ENCODE assay signal across 10 cellular contexts in genomic region chr12:52049688-52050087, GRCh38. TPM values are rescaled to one million over a fixed set of nuclear protein-coding genes. Genes with fewer than 3 reads are reported as not detected.
DNase-seq lines count a peak whose midpoint lies in the region; ATAC-seq and TF ChIP-seq lines count a peak whose summit lies in the region.
"Had no signal": no experiment of that assay in that cellular context is flagged by ENCODE, and none has a peak within 500 bp of the region (broad histone marks: within the 10 kb centered on the region; RNA-seq: fewer than 3 reads in every experiment).

No MANE protein-coding gene starts in this region.

- H3K9me3 Mint-ChIP-seq in T-helper 1 cell treated with Interleukin-12 subunit alpha and Interleukin-12 subunit beta and Interleukin-4 antibody, amounts not matched to agents 30 μg/mL and 1 μg/mL, for 36 hours: no peaks in the 10 kb centered on the region
- no peaks in the 10 kb centered on the region for H3K9me3 Mint-ChIP-seq in activated CD4-positive, alpha-beta memory T cell treated with anti-CD3 and anti-CD28 coated beads for 36 hours
- no peaks in the 10 kb centered on the region for H3K9me3 Mint-ChIP-seq in stimulated activated naive B cell treated with anti-CD40 and anti-IgM and Interleukin-4, amounts not matched to agents 10 μg/mL and 1 μg/mL and 100 μg/mL, for 72 hours

- intact Hi-C loops in activated CD4-positive, alpha-beta memory T cell treated with anti-CD3 and anti-CD28 coated beads for 36 hours (cut with micrococcal nuclease): no loop called here

- H3K27ac ChIP-seq in right atrium auricular region: peak overlapping the region; percentile 99

- POLR2A ChIA-PET in activated CD4-positive, alpha-beta memory T cell treated with anti-CD3 and anti-CD28 coated beads for 36 hours (lab: Charles Lee): interaction anchor here (2.1 kb wide), 1 partner anchor 20 kb away, joined by 19 read pairs; the partner anchor contains the start of gene ATG101

- ATAC-seq in stimulated activated naive B cell treated with anti-CD40 and anti-IgM and Interleukin-4, amounts not matched to agents 10 μg/mL and 1 μg/mL and 100 μg/mL, for 72 hours (replicated peaks): no peak
- ATAC-seq in GM19467 (IDR thresholded peaks at IDR 0.05; ENCODE audit: unreplicated experiment): no peak

- peaks cover 14% of the 10 kb centered on the region for H3K36me3 ChIP-seq in right atrium auricular region

- no peaks in the 10 kb centered on the region for H3K36me3 Mint-ChIP-seq in T-helper 1 cell treated with Interleukin-12 subunit alpha and Interleukin-12 subunit beta and Interleukin-4 antibody, amounts not matched to agents 30 μg/mL and 1 μg/mL, for 36 hours (ENCODE audit: low read depth)
- peaks cover 9% of the 10 kb centered on the region for H3K36me3 Mint-ChIP-seq in activated CD4-positive, alpha-beta memory T cell treated with anti-CD3 and anti-CD28 coated beads for 36 hours
- peaks cover 21 to 32% of the 10 kb centered on the region in 2 donors for H3K36me3 Mint-ChIP-seq in stimulated activated naive B cell treated with anti-CD40 and anti-IgM and Interleukin-4, amounts not matched to agents 10 μg/mL and 1 μg/mL and 100 μg/mL, for 72 hours

- CTCF ChIA-PET in activated CD4-positive, alpha-beta memory T cell treated with anti-CD3 and anti-CD28 coated beads for 36 hours (lab: Charles Lee): no interaction called here

- peaks cover 0 to 85% of the 10 kb centered on the region in 2 donors for H3K4me1 ChIP-seq in right atrium auricular region

- no peaks in the 10 kb centered on the region for H3K9me3 ChIP-seq in right atrium auricular region

- peak overlapping the region; percentile 72 for H3K27ac Mint-ChIP-seq in T-helper 1 cell treated with Interleukin-12 subunit alpha and Interleukin-12 subunit beta and Interleukin-4 antibody, amounts not matched to agents 30 μg/mL and 1 μg/mL, for 36 hours
- peak overlapping the region; percentile 87 for H3K27ac Mint-ChIP-seq in activated CD4-positive, alpha-beta memory T cell treated with anti-CD3 and anti-CD28 coated beads for 36 hours
- peak overlapping the region; percentile 99 for H3K27ac Mint-ChIP-seq in stimulated activated naive B cell treated with anti-CD40 and anti-IgM and Interleukin-4, amounts not matched to agents 10 μg/mL and 1 μg/mL and 100 μg/mL, for 72 hours

- no peak for DNase-seq in T-helper 1 cell
- no peak for DNase-seq in activated CD4-positive, alpha-beta memory T cell treated with anti-CD3 and anti-CD28 coated beads for 36 hours
- no peak for DNase-seq in right atrium auricular region (ENCODE audit: low spot score)
- no peak for DNase-seq in stimulated activated naive B cell treated with anti-CD40 and anti-IgM and Interleukin-4, amounts not matched to agents 10 μg/mL and 1 μg/mL and 100 μg/mL, for 72 hours
- DNase-seq in amygdala (lab: John Stamatoyannopoulos, UW): no peak
- DNase-seq in pons (ENCODE audit: low spot score): no peak
- DNase-seq: 8988T had no signal

- H3K27me3 Mint-ChIP-seq in T-helper 1 cell treated with Interleukin-12 subunit alpha and Interleukin-12 subunit beta and Interleukin-4 antibody, amounts not matched to agents 30 μg/mL and 1 μg/mL, for 36 hours (ENCODE audit: low read depth): peaks cover 9% of the 10 kb centered on the region
- no peaks in the 10 kb centered on the region for H3K27me3 Mint-ChIP-seq in activated CD4-positive, alpha-beta memory T cell treated with anti-CD3 and anti-CD28 coated beads for 36 hours
- no peaks in the 10 kb centered on the region for H3K27me3 Mint-ChIP-seq in stimulated activated naive B cell treated with anti-CD40 and anti-IgM and Interleukin-4, amounts not matched to agents 10 μg/mL and 1 μg/mL and 100 μg/mL, for 72 hours

- peak overlapping the region; percentile 83 for H3K4me3 Mint-ChIP-seq in T-helper 1 cell treated with Interleukin-12 subunit alpha and Interleukin-12 subunit beta and Interleukin-4 antibody, amounts not matched to agents 30 μg/mL and 1 μg/mL, for 36 hours
- H3K4me3 Mint-ChIP-seq in activated CD4-positive, alpha-beta memory T cell treated with anti-CD3 and anti-CD28 coated beads for 36 hours: peak overlapping the region; percentile 88
- peak overlapping the region; percentile 93 to 98 for H3K4me3 Mint-ChIP-seq in stimulated activated naive B cell treated with anti-CD40 and anti-IgM and Interleukin-4, amounts not matched to agents 10 μg/mL and 1 μg/mL and 100 μg/mL, for 72 hours

- H3K27me3 ChIP-seq in right atrium auricular region: no peaks in the 10 kb centered on the region

- H3K4me1 Mint-ChIP-seq in T-helper 1 cell treated with Interleukin-12 subunit alpha and Interleukin-12 subunit beta and Interleukin-4 antibody, amounts not matched to agents 30 μg/mL and 1 μg/mL, for 36 hours (ENCODE audit: low read depth): peaks cover 40% of the 10 kb centered on the region
- H3K4me1 Mint-ChIP-seq in activated CD4-positive, alpha-beta memory T cell treated with anti-CD3 and anti-CD28 coated beads for 36 hours (ENCODE audit: low read depth): peaks cover 30% of the 10 kb centered on the region
- H3K4me1 Mint-ChIP-seq in stimulated activated naive B cell treated with anti-CD40 and anti-IgM and Interleukin-4, amounts not matched to agents 10 μg/mL and 1 μg/mL and 100 μg/mL, for 72 hours: peaks cover 58 to 82% of the 10 kb centered on the region in 2 donors

- no peak overlapping the region for H3K4me3 ChIP-seq in right atrium auricular region

- no peak for TF ChIP-seq CTCF in right atrium auricular region (IDR thresholded peaks at IDR 0.05)

RNA-seq across cellular contexts. Expression of gene NR4A1, which starts 1.6 kb away (rescaled TPM):
- 10 to 100 TPM; 64.2 to 68.2 TPM for total RNA-seq in activated CD4-positive, alpha-beta memory T cell treated with anti-CD3 and anti-CD28 coated beads for 36 hours
- total RNA-seq in right atrium auricular region: 100 to 1,000 TPM; 150 to 238 TPM

RNA-seq across cellular contexts. Expression of gene ATG101, which starts 20.1 kb away (rescaled TPM):
- 10 to 100 TPM; 35.7 to 38.0 TPM for total RNA-seq in activated CD4-positive, alpha-beta memory T cell treated with anti-CD3 and anti-CD28 coated beads for 36 hours
- 10 to 100 TPM; 26.8 to 36.9 TPM for total RNA-seq in right atrium auricular region

RNA-seq across cellular contexts. Expression of gene SMIM41, which starts 29.8 kb away (rescaled TPM):
- not detected for total RNA-seq in activated CD4-positive, alpha-beta memory T cell treated with anti-CD3 and anti-CD28 coated beads for 36 hours
- 1 to 10 TPM in 1 of 2 donors, under 1 TPM in 1; 0.44 to 3.2 TPM for total RNA-seq in right atrium auricular region
- total RNA-seq: M059J had no signal

RNA-seq across cellular contexts. Expression of gene TAMALIN, which starts 42.9 kb away (rescaled TPM):
- 10 to 100 TPM; 15.1 to 18.7 TPM for total RNA-seq in activated CD4-positive, alpha-beta memory T cell treated with anti-CD3 and anti-CD28 coated beads for 36 hours
- total RNA-seq in right atrium auricular region: 10 to 100 TPM; 17.6 to 23.2 TPM
